18 cellular contexts compared by ENCODE assay signal in genomic region chr7:119756687-119757086, GRCh38.
DNase-seq lines count a peak whose midpoint lies in the region; ATAC-seq and TF ChIP-seq lines count a peak whose summit lies in the region.
"Had no signal": no experiment of that assay in that cellular context is flagged by ENCODE, and none has a peak within 500 bp of the region (broad histone marks: within the 10 kb centered on the region; RNA-seq: fewer than 3 reads in every experiment).

No MANE protein-coding gene starts in this region.

- no peaks in the 10 kb centered on the region for H3K23me2 ChIP-seq in H9 (ENCODE audit: insufficient read length, low read depth, low read length, poor library complexity, severe bottlenecking)

- H2AFZ ChIP-seq in GM23338 (no peak overlapping the region), H9 (ENCODE audit: low read length) (no peak overlapping the region)

- no peak overlapping the region for H3T11ph ChIP-seq in H9 (ENCODE audit: low read length)

- H3K9me2 ChIP-seq in GM23338 (ENCODE audit: insufficient read depth): no peaks in the 10 kb centered on the region

- H3K4me3 ChIP-seq in GM23338: no peak overlapping the region
- H3K4me3 ChIP-seq in HAP-1: no peak overlapping the region
- H3K4me3 ChIP-seq: BLaER1 treated with 17β-estradiol and CSF1 and Interleukin-3, amounts not matched to agents 10 nM and 100 nM had no signal

- H4K5ac ChIP-seq in H9 (ENCODE audit: insufficient read length, low read depth, low read length): no peak overlapping the region

- H3K27me3 ChIP-seq in GM23338 (ENCODE audit: insufficient read depth) (no peaks in the 10 kb centered on the region), H9 (ENCODE audit: insufficient read depth, low read length) (no peaks in the 10 kb centered on the region), HAP-1 (ENCODE audit: low read depth) (peaks cover 2% of the 10 kb centered on the region; the same call in 1 of the 2 replicates)
- H3K27me3 ChIP-seq: BLaER1 treated with 17β-estradiol and CSF1 and Interleukin-3, amounts not matched to agents 10 nM and 100 nM had no signal

- H3K56ac ChIP-seq in H9 (ENCODE audit: insufficient read length, low read depth, low read length): no peak overlapping the region

- H3K9me3 ChIP-seq in H9 (ENCODE audit: control insufficient read depth, low read depth, low read length) (no peaks in the 10 kb centered on the region), HAP-1 (no peaks in the 10 kb centered on the region)
- H3K9me3 ChIP-seq: BLaER1 treated with 17β-estradiol and CSF1 and Interleukin-3, amounts not matched to agents 10 nM and 100 nM; Caco-2 had no signal

- H2BK120ac ChIP-seq in H9 (ENCODE audit: low read depth, low read length, poor library complexity, severe bottlenecking): no peak overlapping the region

- H2BK15ac ChIP-seq in H9 (ENCODE audit: low read depth, low read length): no peak overlapping the region

- no peak overlapping the region for H2BK20ac ChIP-seq in H9 (ENCODE audit: low read depth, low read length, poor library complexity, severe bottlenecking)

- H3K79me1 ChIP-seq in H9 (ENCODE audit: insufficient read depth, low read depth, low read length, poor library complexity, severe bottlenecking): no peaks in the 10 kb centered on the region

- H3K27me3 Mint-ChIP-seq in GM23338 (ENCODE audit: insufficient read depth, low read depth, poor library complexity) (no peaks in the 10 kb centered on the region), H9 (ENCODE audit: low read depth) (no peaks in the 10 kb centered on the region), glutamatergic neuron (ENCODE audit: unreplicated experiment) (peaks cover 2% of the 10 kb centered on the region)
- H3K27me3 Mint-ChIP-seq in activated T-helper 2 cell treated with anti-CD3 and anti-CD28 coated beads, Interferon-gamma antibody, Interleukin-2, Interleukin-4, amounts not matched to agents 10 μg/mL and 5 μg/mL and 100 μg/mL, durations not matched to agents 14 hours and 24 hours and 36 hours (ENCODE audit: low read depth): no peaks in the 10 kb centered on the region
- H3K27me3 Mint-ChIP-seq: B cell; CD4-positive, alpha-beta T cell had no signal

- no peak overlapping the region for H4K8ac ChIP-seq in H9 (replicated peaks; ENCODE audit: insufficient read length, low read depth, low read length)

- no peak overlapping the region for H3K23ac ChIP-seq in H9 (ENCODE audit: insufficient read length, low read depth, low read length)

- H3K36me3 Mint-ChIP-seq in GM23338 (ENCODE audit: low read depth): no peaks in the 10 kb centered on the region
- no peaks in the 10 kb centered on the region for H3K36me3 Mint-ChIP-seq in H9 (ENCODE audit: insufficient read depth in 1 of 3, low read depth in 3 of 3)
- no peaks in the 10 kb centered on the region for H3K36me3 Mint-ChIP-seq in glutamatergic neuron (ENCODE audit: unreplicated experiment)
- no peaks in the 10 kb centered on the region for H3K36me3 Mint-ChIP-seq in activated T-helper 2 cell treated with anti-CD3 and anti-CD28 coated beads, Interferon-gamma antibody, Interleukin-2, Interleukin-4, amounts not matched to agents 10 μg/mL and 5 μg/mL and 100 μg/mL, durations not matched to agents 14 hours and 24 hours and 36 hours (ENCODE audit: low read depth)
- H3K36me3 Mint-ChIP-seq: CD8-positive, alpha-beta T cell had no signal

- H3K4me1 Mint-ChIP-seq in GM23338 (peaks cover 42% of the 10 kb centered on the region), H9 (peaks cover 34 to 40% of the 10 kb centered on the region in 2 experiments), glutamatergic neuron (ENCODE audit: low read depth, unreplicated experiment) (peaks cover 28% of the 10 kb centered on the region)
- no peaks in the 10 kb centered on the region for H3K4me1 Mint-ChIP-seq in activated T-helper 2 cell treated with anti-CD3 and anti-CD28 coated beads, Interferon-gamma antibody, Interleukin-2, Interleukin-4, amounts not matched to agents 10 μg/mL and 5 μg/mL and 100 μg/mL, durations not matched to agents 14 hours and 24 hours and 36 hours (ENCODE audit: low read depth)
- H3K4me1 Mint-ChIP-seq: B cell had no signal

- no peak overlapping the region for H3K14ac ChIP-seq in H9 (ENCODE audit: insufficient read depth, low read length)

- peak; percentile 63 for ATAC-seq in GM23338
- ATAC-seq: CD8-positive, alpha-beta T cell had no signal

- H3K18ac ChIP-seq in H9 (ENCODE audit: insufficient read length, low read depth, low read length): no peak overlapping the region

- H2BK5ac ChIP-seq in H9 (ENCODE audit: insufficient read length, low read length): no peak overlapping the region

- H3K4me2 ChIP-seq in GM23338: no peak overlapping the region; the same call in 1 of the 2 replicates
- H3K4me2 ChIP-seq in H9 (ENCODE audit: insufficient read depth, insufficient read length, low read length): no peak overlapping the region
- H3K4me2 ChIP-seq: BLaER1 treated with 17β-estradiol and CSF1 and Interleukin-3, amounts not matched to agents 10 nM and 100 nM had no signal

- peaks cover 39% of the 10 kb centered on the region for H3K4me1 ChIP-seq in GM23338 (ENCODE audit: insufficient read depth)
- peaks cover 2% of the 10 kb centered on the region; the same call in 1 of the 2 replicates for H3K4me1 ChIP-seq in H9 (ENCODE audit: insufficient read depth, low read length)
- no peaks in the 10 kb centered on the region; the same call in 1 of the 2 replicates for H3K4me1 ChIP-seq in HAP-1
- H3K4me1 ChIP-seq: BLaER1 treated with 17β-estradiol and CSF1 and Interleukin-3, amounts not matched to agents 10 nM and 100 nM; Caco-2 had no signal

- no peak overlapping the region for H3K4ac ChIP-seq in H9 (ENCODE audit: low read depth, low read length)

- H2BK12ac ChIP-seq in H9 (ENCODE audit: insufficient read length, low read depth, low read length): no peak overlapping the region

- intact Hi-C loops in activated T-helper 2 cell treated with anti-CD3 and anti-CD28 coated beads, Interferon-gamma antibody, Interleukin-2, Interleukin-4, amounts not matched to agents 10 μg/mL and 5 μg/mL and 100 μg/mL, durations not matched to agents 14 hours and 24 hours and 36 hours (cut with micrococcal nuclease): no loop called here

- H3K9me3 Mint-ChIP-seq in GM23338 (no peaks in the 10 kb centered on the region), H9 (no peaks in the 10 kb centered on the region), glutamatergic neuron (ENCODE audit: unreplicated experiment) (peaks cover 2% of the 10 kb centered on the region)
- H3K9me3 Mint-ChIP-seq in activated T-helper 2 cell treated with anti-CD3 and anti-CD28 coated beads, Interferon-gamma antibody, Interleukin-2, Interleukin-4, amounts not matched to agents 10 μg/mL and 5 μg/mL and 100 μg/mL, durations not matched to agents 14 hours and 24 hours and 36 hours: no peaks in the 10 kb centered on the region

- peak overlapping the region; percentile 82 for H3K27ac Mint-ChIP-seq in GM23338
- peak overlapping the region; percentile 7 to 92 (median 84); a peak in 6 of 7 replicates for H3K27ac Mint-ChIP-seq in H9
- H3K27ac Mint-ChIP-seq in glutamatergic neuron (ENCODE audit: unreplicated experiment): peak overlapping the region; percentile 66
- no peak overlapping the region for H3K27ac Mint-ChIP-seq in activated T-helper 2 cell treated with anti-CD3 and anti-CD28 coated beads, Interferon-gamma antibody, Interleukin-2, Interleukin-4, amounts not matched to agents 10 μg/mL and 5 μg/mL and 100 μg/mL, durations not matched to agents 14 hours and 24 hours and 36 hours
- H3K27ac Mint-ChIP-seq: B cell; CD4-positive, alpha-beta T cell; CD8-positive, alpha-beta T cell had no signal

- no peak overlapping the region for H2AK5ac ChIP-seq in H9 (ENCODE audit: insufficient read length, low read length)

- H3K27ac ChIP-seq in GM23338 (ENCODE audit: low read depth) (peak overlapping the region; percentile 26; the same call in 1 of the 2 replicates), H9 (ENCODE audit: insufficient read length, low read depth, low read length) (no peak overlapping the region)
- H3K27ac ChIP-seq: BLaER1 treated with 17β-estradiol and CSF1 and Interleukin-3, amounts not matched to agents 10 nM and 100 nM; C4-2B had no signal

- H3K36me3 ChIP-seq in GM23338 (ENCODE audit: insufficient read depth) (no peaks in the 10 kb centered on the region), HAP-1 (replicated peaks) (no peaks in the 10 kb centered on the region)
- H3K36me3 ChIP-seq: BLaER1 treated with 17β-estradiol and CSF1 and Interleukin-3, amounts not matched to agents 10 nM and 100 nM had no signal

- in situ Hi-C loops in HAP-1 (cut with MboI; ENCODE audit: low sequenced_read_pairs) (no loop called here), ACHN (cut with HindIII; ENCODE audit: low pct_ligation_motif_present, low pct_unique_long_range_greater_than_20kb, low sequenced_read_pairs) (no loop called here)

- TF ChIP-seq CTCF in GM23338 (conservative IDR thresholded peaks at IDR 0.05; ENCODE audit: low read depth in 2 of 2) (no peak), H9 (conservative IDR thresholded peaks at IDR 0.05) (no peak), glutamatergic neuron (IDR thresholded peaks at IDR 0.05; ENCODE audit: partially characterized antibody, unreplicated experiment) (no peak)

- no peak overlapping the region for H3K9ac ChIP-seq in H9 (ENCODE audit: extremely low read depth, insufficient read length, low read length)
- H3K9ac ChIP-seq: BLaER1 treated with 17β-estradiol and CSF1 and Interleukin-3, amounts not matched to agents 10 nM and 100 nM had no signal

- no peaks in the 10 kb centered on the region for H4K20me1 ChIP-seq in GM23338 (replicated peaks; ENCODE audit: insufficient read depth)
- no peaks in the 10 kb centered on the region for H4K20me1 ChIP-seq in H9 (ENCODE audit: control insufficient read depth, insufficient read depth, insufficient read length)
- H4K20me1 ChIP-seq: BLaER1 treated with 17β-estradiol and CSF1 and Interleukin-3, amounts not matched to agents 10 nM and 100 nM had no signal

- DNase-seq in GM23338 (ENCODE audit: low spot score) (no peak), H9 (no peak), glutamatergic neuron (no peak), retina (peak; percentile 6), HAP-1 (ENCODE audit: low spot score in 2 of 2) (no peak), ACHN (no peak)
- no peak for DNase-seq in activated T-helper 2 cell treated with anti-CD3 and anti-CD28 coated beads, Interferon-gamma antibody, Interleukin-2, Interleukin-4, amounts not matched to agents 10 μg/mL and 5 μg/mL and 100 μg/mL, durations not matched to agents 14 hours and 24 hours and 36 hours (ENCODE audit: low spot score)
- DNase-seq: 8988T; AML-193; Caco-2; Calu3; CD4-positive, alpha-beta T cell; CD8-positive, alpha-beta T cell; DMS79 treated with DMSO at 0.1 percent for 48 hours; GF-D8 had no signal

- no peak overlapping the region for H4K91ac ChIP-seq in H9 (ENCODE audit: insufficient read length, low read depth, low read length)

- H3K4me3 Mint-ChIP-seq in GM23338: no peak overlapping the region
- H3K4me3 Mint-ChIP-seq in H9: no peak overlapping the region; a peak in 1 of 5 replicates
- H3K4me3 Mint-ChIP-seq in glutamatergic neuron (ENCODE audit: unreplicated experiment): peak overlapping the region; percentile 11
- H3K4me3 Mint-ChIP-seq in activated T-helper 2 cell treated with anti-CD3 and anti-CD28 coated beads, Interferon-gamma antibody, Interleukin-2, Interleukin-4, amounts not matched to agents 10 μg/mL and 5 μg/mL and 100 μg/mL, durations not matched to agents 14 hours and 24 hours and 36 hours (ENCODE audit: low read depth): no peak overlapping the region
- H3K4me3 Mint-ChIP-seq: B cell; CD4-positive, alpha-beta T cell; CD8-positive, alpha-beta T cell had no signal

- no peaks in the 10 kb centered on the region for H3F3A ChIP-seq in GM23338 (replicated peaks; ENCODE audit: low read depth)

- no peaks in the 10 kb centered on the region for H3K79me2 ChIP-seq in GM23338 (replicated peaks; ENCODE audit: insufficient read depth)
- no peaks in the 10 kb centered on the region for H3K79me2 ChIP-seq in H9 (ENCODE audit: insufficient read depth, low read length)
